ENCODE assay signal across 1 cellular context in the genomic region with DNA sequence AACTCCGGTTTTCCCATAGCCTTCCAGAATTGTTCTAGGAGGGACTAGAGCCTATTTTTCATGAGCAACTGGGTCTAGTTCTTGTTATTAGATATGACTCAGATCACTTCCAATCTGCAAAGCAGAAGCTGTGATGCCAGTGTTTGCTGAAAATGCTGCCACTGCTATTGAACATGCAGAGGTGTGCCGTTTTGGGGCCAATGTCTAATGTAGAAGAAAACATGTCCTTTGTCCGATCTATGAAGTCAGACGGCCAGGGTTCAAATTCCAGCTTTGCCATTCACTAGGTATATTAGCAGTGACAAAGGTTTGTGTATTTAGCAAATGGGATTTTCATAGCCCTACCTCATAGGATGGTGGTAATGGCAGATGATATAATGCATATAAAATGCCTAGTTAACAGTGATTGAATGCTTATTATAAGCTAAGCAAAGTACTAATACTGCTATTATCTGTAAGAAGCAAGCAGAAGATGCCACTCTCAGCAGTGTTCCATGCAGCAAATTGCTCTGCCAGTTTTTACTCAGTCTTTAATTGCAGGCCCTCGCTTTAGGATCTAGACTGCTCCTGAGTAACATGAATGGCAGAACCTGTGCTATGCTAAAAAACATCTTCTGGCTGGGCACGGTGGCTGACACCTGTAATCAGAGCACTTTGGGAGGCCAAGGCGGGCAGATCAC.
A peak's percentile ranks its signal among the peaks of the same experiment; 100 is the strongest.
TF ChIP-seq lines count a peak whose summit lies in the region.

No MANE protein-coding gene starts in this region.

TF ChIP-seq in HepG2, 621 proteins besides CTCF, POLR2A, EP300 and RAD21 (continued from another document and continues in another):
- TF ChIP-seq SYNCRIP (IDR thresholded peaks at IDR 0.05; ENCODE audit: insufficient read depth, low read depth, low read length) = no peak
- no peak for TF ChIP-seq ZNF136 (CRISPR knock-in tag; IDR thresholded peaks at IDR 0.05; ENCODE audit: low read depth)
- TF ChIP-seq MAFG (CRISPR knock-in tag; IDR thresholded peaks at IDR 0.05) = no peak
- no peak for TF ChIP-seq ZNF101 (CRISPR knock-in tag; IDR thresholded peaks at IDR 0.05; ENCODE audit: borderline replicate concordance, low read depth)
- no peak for TF ChIP-seq ZNF143 (CRISPR knock-in tag; IDR thresholded peaks at IDR 0.05)
- 0 out of 2 replicates have a peak, but pooled peaks have one; percentile 40 for TF ChIP-seq RBFOX2 (IDR thresholded peaks at IDR 0.05; ENCODE audit: low read depth, low read length)
- TF ChIP-seq FOXC1 (CRISPR knock-in tag; IDR thresholded peaks at IDR 0.05; ENCODE audit: borderline replicate concordance) = no peak
- TF ChIP-seq RFXANK (CRISPR knock-in tag; IDR thresholded peaks at IDR 0.05) = no peak; the same call in 1 of the 2 replicates
- no peak for TF ChIP-seq EEA1 (CRISPR knock-in tag; IDR thresholded peaks at IDR 0.05; ENCODE audit: borderline replicate concordance)
- TF ChIP-seq U2AF1 (optimal IDR thresholded peaks at IDR 0.05; ENCODE audit: low read depth, low read length) = no peak
- TF ChIP-seq ZMYM2 (CRISPR knock-in tag; IDR thresholded peaks at IDR 0.05) = peak; percentile 98
- no peak for TF ChIP-seq ZBTB8A (CRISPR knock-in tag; IDR thresholded peaks at IDR 0.05; ENCODE audit: borderline replicate concordance, low read depth)
- TF ChIP-seq, protein P1, sequence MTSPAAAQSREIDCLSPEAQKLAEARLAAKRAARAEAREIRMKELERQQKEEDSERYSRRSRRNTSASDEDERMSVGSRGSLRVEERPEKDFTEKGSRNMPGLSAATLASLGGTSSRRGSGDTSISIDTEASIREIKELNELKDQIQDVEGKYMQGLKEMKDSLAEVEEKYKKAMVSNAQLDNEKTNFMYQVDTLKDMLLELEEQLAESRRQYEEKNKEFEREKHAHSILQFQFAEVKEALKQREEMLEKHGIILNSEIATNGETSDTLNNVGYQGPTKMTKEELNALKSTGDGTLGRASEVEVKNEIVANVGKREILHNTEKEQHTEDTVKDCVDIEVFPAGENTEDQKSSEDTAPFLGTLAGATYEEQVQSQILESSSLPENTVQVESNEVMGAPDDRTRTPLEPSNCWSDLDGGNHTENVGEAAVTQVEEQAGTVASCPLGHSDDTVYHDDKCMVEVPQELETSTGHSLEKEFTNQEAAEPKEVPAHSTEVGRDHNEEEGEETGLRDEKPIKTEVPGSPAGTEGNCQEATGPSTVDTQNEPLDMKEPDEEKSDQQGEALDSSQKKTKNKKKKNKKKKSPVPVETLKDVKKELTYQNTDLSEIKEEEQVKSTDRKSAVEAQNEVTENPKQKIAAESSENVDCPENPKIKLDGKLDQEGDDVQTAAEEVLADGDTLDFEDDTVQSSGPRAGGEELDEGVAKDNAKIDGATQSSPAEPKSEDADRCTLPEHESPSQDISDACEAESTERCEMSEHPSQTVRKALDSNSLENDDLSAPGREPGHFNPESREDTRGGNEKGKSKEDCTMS (CRISPR knock-in tag; conservative IDR thresholded peaks at IDR 0.05) = no peak
- peak; percentile 38; the same call in 1 of the 2 replicates for TF ChIP-seq TFE3 (CRISPR knock-in tag; IDR thresholded peaks at IDR 0.05)
- TF ChIP-seq ZMAT5 (CRISPR knock-in tag; IDR thresholded peaks at IDR 0.05; ENCODE audit: borderline replicate concordance, low read depth) = no peak
- TF ChIP-seq NRL (CRISPR knock-in tag; IDR thresholded peaks at IDR 0.05; ENCODE audit: borderline replicate concordance) = no peak
- peak; percentile 72; the same call in 1 of the 2 replicates for TF ChIP-seq BHLHE40 (IDR thresholded peaks at IDR 0.05; ENCODE audit: low read length)
- TF ChIP-seq SNAPC5 (CRISPR knock-in tag; IDR thresholded peaks at IDR 0.05; ENCODE audit: borderline replicate concordance) = no peak
- no peak for TF ChIP-seq ZNF776 (CRISPR knock-in tag; IDR thresholded peaks at IDR 0.05)
- no peak for TF ChIP-seq PHB2 (IDR thresholded peaks at IDR 0.05; ENCODE audit: partially characterized antibody)
- no peak for TF ChIP-seq GPN1 (CRISPR knock-in tag; IDR thresholded peaks at IDR 0.05; ENCODE audit: borderline replicate concordance)
- TF ChIP-seq PLRG1 (conservative IDR thresholded peaks at IDR 0.05) = no peak
- TF ChIP-seq E2F2 (CRISPR knock-in tag; IDR thresholded peaks at IDR 0.05; ENCODE audit: borderline replicate concordance) = no peak
- TF ChIP-seq TFDP1 (CRISPR knock-in tag; IDR thresholded peaks at IDR 0.05; ENCODE audit: borderline replicate concordance) = no peak
- TF ChIP-seq RBAK (CRISPR knock-in tag; IDR thresholded peaks at IDR 0.05) = no peak
- TF ChIP-seq ZNF496 (CRISPR knock-in tag; IDR thresholded peaks at IDR 0.05; ENCODE audit: insufficient replicate concordance) = no peak
- TF ChIP-seq ZNF256 (CRISPR knock-in tag; conservative IDR thresholded peaks at IDR 0.05) = no peak
- TF ChIP-seq ZNF335 (CRISPR knock-in tag; IDR thresholded peaks at IDR 0.05) = no peak
- no peak for TF ChIP-seq ZNF367 (CRISPR knock-in tag; IDR thresholded peaks at IDR 0.05; ENCODE audit: borderline replicate concordance)
- TF ChIP-seq CEBPG (CRISPR knock-in tag; IDR thresholded peaks at IDR 0.05) = peak; percentile 71
- TF ChIP-seq ZNF567 (CRISPR knock-in tag; IDR thresholded peaks at IDR 0.05; ENCODE audit: borderline replicate concordance) = no peak
- TF ChIP-seq HNRNPK (IDR thresholded peaks at IDR 0.05; ENCODE audit: low read depth, low read length, poor library complexity, severe bottlenecking) = no peak
- TF ChIP-seq, protein P2, sequence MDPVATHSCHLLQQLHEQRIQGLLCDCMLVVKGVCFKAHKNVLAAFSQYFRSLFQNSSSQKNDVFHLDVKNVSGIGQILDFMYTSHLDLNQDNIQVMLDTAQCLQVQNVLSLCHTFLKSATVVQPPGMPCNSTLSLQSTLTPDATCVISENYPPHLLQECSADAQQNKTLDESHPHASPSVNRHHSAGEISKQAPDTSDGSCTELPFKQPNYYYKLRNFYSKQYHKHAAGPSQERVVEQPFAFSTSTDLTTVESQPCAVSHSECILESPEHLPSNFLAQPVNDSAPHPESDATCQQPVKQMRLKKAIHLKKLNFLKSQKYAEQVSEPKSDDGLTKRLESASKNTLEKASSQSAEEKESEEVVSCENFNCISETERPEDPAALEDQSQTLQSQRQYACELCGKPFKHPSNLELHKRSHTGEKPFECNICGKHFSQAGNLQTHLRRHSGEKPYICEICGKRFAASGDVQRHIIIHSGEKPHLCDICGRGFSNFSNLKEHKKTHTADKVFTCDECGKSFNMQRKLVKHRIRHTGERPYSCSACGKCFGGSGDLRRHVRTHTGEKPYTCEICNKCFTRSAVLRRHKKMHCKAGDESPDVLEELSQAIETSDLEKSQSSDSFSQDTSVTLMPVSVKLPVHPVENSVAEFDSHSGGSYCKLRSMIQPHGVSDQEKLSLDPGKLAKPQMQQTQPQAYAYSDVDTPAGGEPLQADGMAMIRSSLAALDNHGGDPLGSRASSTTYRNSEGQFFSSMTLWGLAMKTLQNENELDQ (CRISPR knock-in tag; IDR thresholded peaks at IDR 0.05; ENCODE audit: borderline replicate concordance) = no peak
- no peak for TF ChIP-seq ZSCAN12 (CRISPR knock-in tag; IDR thresholded peaks at IDR 0.05)
- TF ChIP-seq, protein P3, sequence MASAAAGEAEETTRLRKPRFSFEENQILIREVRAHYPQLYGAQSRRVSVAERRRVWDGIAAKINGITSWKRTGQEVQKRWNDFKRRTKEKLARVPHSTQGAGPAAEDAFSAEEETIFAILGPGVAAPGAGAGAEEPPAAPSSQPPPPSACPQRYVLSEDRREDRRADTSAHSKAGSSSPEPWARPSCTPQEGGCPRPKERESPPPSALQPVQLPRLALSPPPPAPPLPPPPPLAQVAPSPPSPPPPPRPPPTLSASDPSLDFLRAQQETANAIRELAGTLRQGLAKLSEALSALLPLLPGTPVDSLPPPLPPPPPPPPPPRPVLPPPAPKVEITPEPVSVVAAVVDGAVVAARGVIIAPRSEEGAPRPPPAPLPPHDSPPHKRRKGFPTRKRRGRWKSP (CRISPR knock-in tag; IDR thresholded peaks at IDR 0.05) = 0 out of 2 replicates have a peak, but pooled peaks have one; percentile 45
- no peak for TF ChIP-seq ZFP82 (CRISPR knock-in tag; IDR thresholded peaks at IDR 0.05; ENCODE audit: borderline replicate concordance)
- TF ChIP-seq, protein P4, sequence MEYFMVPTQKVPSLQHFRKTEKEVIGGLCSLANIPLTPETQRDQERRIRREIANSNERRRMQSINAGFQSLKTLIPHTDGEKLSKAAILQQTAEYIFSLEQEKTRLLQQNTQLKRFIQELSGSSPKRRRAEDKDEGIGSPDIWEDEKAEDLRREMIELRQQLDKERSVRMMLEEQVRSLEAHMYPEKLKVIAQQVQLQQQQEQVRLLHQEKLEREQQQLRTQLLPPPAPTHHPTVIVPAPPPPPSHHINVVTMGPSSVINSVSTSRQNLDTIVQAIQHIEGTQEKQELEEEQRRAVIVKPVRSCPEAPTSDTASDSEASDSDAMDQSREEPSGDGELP (IDR thresholded peaks at IDR 0.05; ENCODE audit: borderline replicate concordance, low read depth) = peak; percentile 47; the same call in 1 of the 2 replicates
- TF ChIP-seq, protein P5, sequence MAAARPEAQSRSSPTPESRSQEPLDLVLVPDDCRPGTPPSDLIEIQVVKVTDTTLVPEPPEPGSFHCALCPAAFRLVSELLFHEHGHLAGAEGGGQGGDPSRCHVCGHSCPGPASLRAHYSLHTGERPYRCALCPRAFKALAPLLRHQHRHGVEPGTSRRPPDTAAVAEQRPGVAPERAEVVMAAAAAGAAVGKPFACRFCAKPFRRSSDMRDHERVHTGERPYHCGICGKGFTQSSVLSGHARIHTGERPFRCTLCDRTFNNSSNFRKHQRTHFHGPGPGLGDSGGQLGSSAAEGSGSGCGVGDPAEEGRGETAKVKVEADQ (CRISPR knock-in tag; IDR thresholded peaks at IDR 0.05; ENCODE audit: borderline replicate concordance) = 0 out of 2 replicates have a peak, but pooled peaks have one; percentile 23
- TF ChIP-seq ZNF713 (CRISPR knock-in tag; IDR thresholded peaks at IDR 0.05) = no peak
- no peak for TF ChIP-seq ZNF670 (CRISPR knock-in tag; IDR thresholded peaks at IDR 0.05; ENCODE audit: borderline replicate concordance)
- peak; percentile 28; the same call in 1 of the 2 replicates for TF ChIP-seq ZNF709 (CRISPR knock-in tag; IDR thresholded peaks at IDR 0.05)
- TF ChIP-seq NCOA1 (CRISPR knock-in tag; IDR thresholded peaks at IDR 0.05) = no peak
- peak; percentile 60; the same call in 1 of the 2 replicates for TF ChIP-seq MBD4 (IDR thresholded peaks at IDR 0.05; ENCODE audit: borderline replicate concordance, low read length)
- no peak for TF ChIP-seq ZNF788 (CRISPR knock-in tag; IDR thresholded peaks at IDR 0.05; ENCODE audit: borderline replicate concordance)
- TF ChIP-seq ZNF768 (CRISPR knock-in tag; IDR thresholded peaks at IDR 0.05) = no peak
- TF ChIP-seq TMF1 (CRISPR knock-in tag; IDR thresholded peaks at IDR 0.05; ENCODE audit: low read depth) = no peak
- no peak for TF ChIP-seq PAWR (CRISPR knock-in tag; IDR thresholded peaks at IDR 0.05; ENCODE audit: borderline replicate concordance)
- TF ChIP-seq EZH2 (conservative IDR thresholded peaks at IDR 0.05; ENCODE audit: low read depth, low read length) = no peak
- no peak for TF ChIP-seq NCOA5 (CRISPR knock-in tag; IDR thresholded peaks at IDR 0.05)
- TF ChIP-seq JUNB (CRISPR knock-in tag; IDR thresholded peaks at IDR 0.05; ENCODE audit: borderline replicate concordance) = peak; percentile 79; the same call in 1 of the 2 replicates
- TF ChIP-seq, protein P6, sequence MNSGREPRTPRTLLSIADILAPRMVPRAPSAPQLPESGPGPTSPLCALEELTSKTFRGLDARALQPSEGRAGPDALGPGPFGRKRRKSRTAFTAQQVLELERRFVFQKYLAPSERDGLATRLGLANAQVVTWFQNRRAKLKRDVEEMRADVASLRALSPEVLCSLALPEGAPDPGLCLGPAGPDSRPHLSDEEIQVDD (CRISPR knock-in tag; IDR thresholded peaks at IDR 0.05; ENCODE audit: borderline replicate concordance) = no peak
- TF ChIP-seq, protein P7, sequence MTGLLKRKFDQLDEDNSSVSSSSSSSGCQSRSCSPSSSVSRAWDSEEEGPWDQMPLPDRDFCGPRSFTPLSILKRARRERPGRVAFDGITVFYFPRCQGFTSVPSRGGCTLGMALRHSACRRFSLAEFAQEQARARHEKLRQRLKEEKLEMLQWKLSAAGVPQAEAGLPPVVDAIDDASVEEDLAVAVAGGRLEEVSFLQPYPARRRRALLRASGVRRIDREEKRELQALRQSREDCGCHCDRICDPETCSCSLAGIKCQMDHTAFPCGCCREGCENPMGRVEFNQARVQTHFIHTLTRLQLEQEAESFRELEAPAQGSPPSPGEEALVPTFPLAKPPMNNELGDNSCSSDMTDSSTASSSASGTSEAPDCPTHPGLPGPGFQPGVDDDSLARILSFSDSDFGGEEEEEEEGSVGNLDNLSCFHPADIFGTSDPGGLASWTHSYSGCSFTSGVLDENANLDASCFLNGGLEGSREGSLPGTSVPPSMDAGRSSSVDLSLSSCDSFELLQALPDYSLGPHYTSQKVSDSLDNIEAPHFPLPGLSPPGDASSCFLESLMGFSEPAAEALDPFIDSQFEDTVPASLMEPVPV (CRISPR knock-in tag; IDR thresholded peaks at IDR 0.05) = no peak
